15 cellular contexts compared by ENCODE assay signal in genomic region chr3:113847664-113848461, GRCh38. TPM values are rescaled to one million over a fixed set of nuclear protein-coding genes. Genes with fewer than 3 reads are reported as not detected.
A peak's percentile ranks its signal among the peaks of the same experiment; 100 is the strongest.
DNase-seq lines count a peak whose midpoint lies in the region; ATAC-seq, FAIRE-seq and TF ChIP-seq lines count a peak whose summit lies in the region.
"Had no signal": no experiment of that assay in that cellular context is flagged by ENCODE, and none has a peak within 500 bp of the region (broad histone marks: within the 10 kb centered on the region; RNA-seq: fewer than 3 reads in every experiment).

No MANE protein-coding gene starts in this region.

- H3K27ac ChIP-seq in Peyer's patch (peak overlapping the region in 3 of 4 donors; percentile 10 to 78 (median 68)), foreskin keratinocyte (peak overlapping the region; percentile 41), pancreas (no peak overlapping the region), caudate nucleus (ENCODE audit: low read depth, low read length) (no peak overlapping the region)
- H3K27ac ChIP-seq: ascending aorta had no signal

- TF ChIP-seq POLR2A in Peyer's patch (IDR thresholded peaks at IDR 0.05): no peak

- no peak overlapping the region for H3K4me3 Mint-ChIP-seq in activated T-cell treated with anti-CD3 and anti-CD28 coated beads, Interleukin-2, amount 50 U/mL, for 4 hours
- H3K4me3 Mint-ChIP-seq: activated naive CD4-positive, alpha-beta T cell treated with anti-CD3 and anti-CD28 coated beads for 36 hours had no signal

- H3K9me3 ChIP-seq in Peyer's patch (no peaks in the 10 kb centered on the region), pancreas (no peaks in the 10 kb centered on the region)
- H3K9me3 ChIP-seq: ascending aorta, HAP-1 had no signal

- no peak overlapping the region for H3K4me3 ChIP-seq in Peyer's patch
- H3K4me3 ChIP-seq in pancreas: no peak overlapping the region
- H3K4me3 ChIP-seq: ascending aorta, HAP-1 had no signal

- DNase-seq in HT-29 (ENCODE audit: low spot score) (peak; percentile 23), Peyer's patch (no peak), foreskin keratinocyte (peak; percentile 76 to 87), pancreas (no peak), caudate nucleus (lab: John Stamatoyannopoulos, UW) (no peak)
- DNase-seq in stimulated activated CD4-positive, alpha-beta T cell treated with anti-CD3 and anti-CD28 coated beads, Interleukin-2, amount 100 ng/mL, for 24 hours: no peak
- DNase-seq in activated T-cell treated with anti-CD3 and anti-CD28 coated beads, Interleukin-2, amount 50 U/mL, for 4 hours: no peak
- DNase-seq: activated CD4-positive, alpha-beta T cell treated with anti-CD3 and anti-CD28 coated beads, Interleukin-2, amount 50 U/mL, for 1 hour; activated naive CD4-positive, alpha-beta T cell treated with anti-CD3 and anti-CD28 coated beads for 36 hours; Karpas-422; NCI-H1105 treated with DMSO at 0.1 percent for 48 hours had no signal

- no peaks in the 10 kb centered on the region for H3K36me3 Mint-ChIP-seq in activated T-cell treated with anti-CD3 and anti-CD28 coated beads, Interleukin-2, amount 50 U/mL, for 4 hours (ENCODE audit: insufficient read depth)

- WGBS in pancreas, 2 donors: 65 to 81% methylated on average over 2 of the region's 2 CpGs

- H3K4me1 ChIP-seq in Peyer's patch (no peaks in the 10 kb centered on the region), foreskin keratinocyte (peaks cover 7% of the 10 kb centered on the region), pancreas (peaks cover 0 to 5% (median 0%) of the 10 kb centered on the region in 3 donors)
- H3K4me1 ChIP-seq: ascending aorta, HAP-1 had no signal

- H3K36me3 ChIP-seq in Peyer's patch (no peaks in the 10 kb centered on the region), pancreas (no peaks in the 10 kb centered on the region)
- H3K36me3 ChIP-seq: ascending aorta, HAP-1 had no signal

- TF ChIP-seq CTCF in Peyer's patch (IDR thresholded peaks at IDR 0.05) (no peak), foreskin keratinocyte (conservative IDR thresholded peaks at IDR 0.05) (no peak), pancreas (IDR thresholded peaks at IDR 0.05) (no peak)

- H3K4me1 Mint-ChIP-seq in activated T-cell treated with anti-CD3 and anti-CD28 coated beads, Interleukin-2, amount 50 U/mL, for 4 hours (ENCODE audit: low read depth): no peaks in the 10 kb centered on the region

- FAIRE-seq in pancreas (lab: Jason Lieb, UNC): no peak
- FAIRE-seq: endometrium had no signal

- no peaks in the 10 kb centered on the region for H3K9me3 Mint-ChIP-seq in activated T-cell treated with anti-CD3 and anti-CD28 coated beads, Interleukin-2, amount 50 U/mL, for 4 hours
- H3K9me3 Mint-ChIP-seq: activated naive CD4-positive, alpha-beta T cell treated with anti-CD3 and anti-CD28 coated beads for 36 hours had no signal

- H3K27me3 ChIP-seq in Peyer's patch (no peaks in the 10 kb centered on the region), foreskin keratinocyte (no peaks in the 10 kb centered on the region), pancreas (no peaks in the 10 kb centered on the region)
- H3K27me3 ChIP-seq: ascending aorta had no signal

- intact Hi-C loops in pancreas (cut with DNase I): loop anchor here in 2 of 3 donors (10.0 kb wide), 2 partner anchors 57 to 67 kb away; no protein-coding TSS in a partner anchor

- ATAC-seq in foreskin keratinocyte: peak; percentile 93
- ATAC-seq in pancreas: peak; percentile 67 to 77 (median 70)
- no peak for ATAC-seq in HG03039 (IDR thresholded peaks at IDR 0.05; ENCODE audit: unreplicated experiment)
- no peak for ATAC-seq in activated T-cell treated with anti-CD3 and anti-CD28 coated beads, Interleukin-2, amount 50 U/mL, for 4 hours

- H3K27me3 Mint-ChIP-seq in activated T-cell treated with anti-CD3 and anti-CD28 coated beads, Interleukin-2, amount 50 U/mL, for 4 hours (ENCODE audit: low read depth): peaks cover under 1% of the 10 kb centered on the region

RNA-seq across cellular contexts. Expression of gene GRAMD1C, which starts 9.3 kb away (rescaled TPM):
- total RNA-seq in HT-29 (2014; rRNA removed; shearing (Covaris generic)): 0.10 and 0.42 TPM in 2 replicates
- total RNA-seq in Peyer's patch (10 to 100 TPM; 20.6 to 48.0 (median 30.0) TPM), foreskin keratinocyte (2.3 and 2.4 TPM in 2 replicates), pancreas (10 to 100 TPM in 1 of 6 donors, 1 to 10 TPM in 5; 6.2 to 16.8 (median 8.6) TPM)
- polyA plus RNA-seq in foreskin keratinocyte (1.1 and 1.4 TPM in 2 replicates), pancreas (10 to 100 TPM; 16.0 to 21.7 TPM)
- total RNA-seq in activated T-cell treated with anti-CD3 and anti-CD28 coated beads, Interleukin-2, amount 50 U/mL, for 4 hours: not detected

Comparison
In these comparisons a context has a peak if more than half of its experiments do, and no peak if none do; other contexts are left out.
1. DNase-seq: peak in HT-29 (single experiment) and foreskin keratinocyte (2 of 2); none in Peyer's patch (0 of 3), pancreas (0 of 6), stimulated activated CD4-positive, alpha-beta T cell treated with anti-CD3 and anti-CD28 coated beads, Interleukin-2, amount 100 ng/mL, for 24 hours (0 of 2), caudate nucleus (0 of 61) and activated T-cell treated with anti-CD3 and anti-CD28 coated beads, Interleukin-2, amount 50 U/mL, for 4 hours (single experiment).
2. H3K27ac ChIP-seq: peak in Peyer's patch (3 of 4) and foreskin keratinocyte (single experiment); none in pancreas (0 of 4) and caudate nucleus (single experiment).
3. ATAC-seq: peak in foreskin keratinocyte (single experiment) and pancreas (4 of 4); none in HG03039 (single experiment) and activated T-cell treated with anti-CD3 and anti-CD28 coated beads, Interleukin-2, amount 50 U/mL, for 4 hours (0 of 2).